Comparison of ENCODE assay signal across 1 cellular context in the genomic region with DNA sequence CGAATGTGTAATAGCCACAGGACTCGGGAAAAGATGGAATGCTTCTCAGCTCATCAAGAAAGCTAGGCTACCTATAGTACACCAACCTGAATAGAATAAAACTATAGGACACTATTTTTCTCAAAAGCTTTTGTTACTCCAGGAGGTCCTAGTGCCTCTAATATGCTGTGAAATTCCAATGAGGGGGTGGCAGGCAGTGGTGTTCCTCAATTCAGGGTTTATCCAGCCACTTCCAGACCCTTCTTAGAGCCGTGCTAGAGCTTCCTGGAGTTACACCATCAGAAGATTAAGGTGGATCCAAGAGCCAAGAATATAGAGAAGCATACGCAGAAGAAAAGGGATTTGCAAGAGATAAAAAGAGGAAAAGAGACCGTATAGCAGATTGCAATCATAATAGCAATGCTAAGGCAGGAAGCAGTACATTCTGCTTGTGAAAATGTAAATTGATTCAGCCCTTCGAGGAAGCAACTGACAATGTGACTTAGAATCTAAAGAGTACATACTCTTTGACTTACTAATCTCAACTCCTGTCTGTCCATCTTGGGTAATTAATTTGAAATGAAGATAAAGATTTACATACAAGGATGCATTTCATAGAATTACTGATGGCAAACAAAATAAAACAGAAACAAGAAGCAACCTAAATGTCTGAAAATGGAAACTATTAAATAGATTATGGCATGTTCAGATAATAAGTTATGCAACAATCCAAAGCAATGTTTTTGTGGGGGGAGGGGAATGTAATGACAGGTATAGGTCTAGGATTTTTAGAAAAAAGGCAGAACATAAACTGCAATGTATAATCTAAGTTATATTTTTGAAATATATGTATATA.
TF ChIP-seq lines count a peak whose summit lies in the region.

No MANE protein-coding gene starts in this region.

TF ChIP-seq in H1, 55 proteins besides CTCF, POLR2A, EP300 and RAD21:
- TF ChIP-seq SIX5 (IDR thresholded peaks at IDR 0.05; ENCODE audit: low read depth, low read length) (no peak), EZH2 (IDR thresholded peaks at IDR 0.05; ENCODE audit: low read depth, low read length, severe bottlenecking) (no peak), POU5F1 (IDR thresholded peaks at IDR 0.05; ENCODE audit: low read depth, low read length) (no peak), TEAD4 (IDR thresholded peaks at IDR 0.05; ENCODE audit: low read depth, low read length) (no peak), YY1 (IDR thresholded peaks at IDR 0.05; ENCODE audit: low read depth, low read length) (no peak)
